Comparison of ENCODE assay signal across 16 cellular contexts in genomic region chr9:137275203-137275936, GRCh38. TPM values are rescaled to one million over a fixed set of nuclear protein-coding genes. Genes with fewer than 3 reads are reported as not detected.
DNase-seq lines count a peak whose midpoint lies in the region; ATAC-seq and TF ChIP-seq lines count a peak whose summit lies in the region.
"Had no signal": no experiment of that assay in that cellular context is flagged by ENCODE, and none has a peak within 500 bp of the region (broad histone marks: within the 10 kb centered on the region; RNA-seq: fewer than 3 reads in every experiment).

No MANE protein-coding gene starts in this region.

- H3K27ac ChIP-seq in RWPE1, result peak overlapping the region; percentile 94

- CTCF ChIA-PET in activated CD8-positive, alpha-beta T cell treated with anti-CD3 and anti-CD28 coated beads, Interleukin-2, amount 10 ng/mL, durations not matched to agents 7 days and 5 days (lab: Charles Lee), result interaction anchor here (1.1 kb wide), 1 partner anchor 11 kb away, joined by 4 read pairs; no protein-coding TSS in a partner anchor
- CTCF ChIA-PET in activated CD8-positive, alpha-beta T cell treated with anti-CD3 and anti-CD28 coated beads for 36 hours (lab: Charles Lee), result no interaction called here
- CTCF ChIA-PET in RWPE1 (lab: Yijun Ruan, JAX), result interaction anchor here (0.7 kb wide), 2 partner anchors 15 to 111 kb away, joined by 4 read pairs; no protein-coding TSS in a partner anchor

- H3K36me3 Mint-ChIP-seq in activated CD8-positive, alpha-beta T cell treated with anti-CD3 and anti-CD28 coated beads, Interleukin-2, amount 10 ng/mL, durations not matched to agents 7 days and 5 days (ENCODE audit: low read depth), result peaks cover 19% of the 10 kb centered on the region
- peaks cover 15% of the 10 kb centered on the region for H3K36me3 Mint-ChIP-seq in activated CD8-positive, alpha-beta T cell treated with anti-CD3 and anti-CD28 coated beads for 36 hours (ENCODE audit: low read depth)
- peaks cover 0 to 5% (median 0%) of the 10 kb centered on the region in 3 donors for H3K36me3 Mint-ChIP-seq in immature natural killer cell
- H3K36me3 Mint-ChIP-seq in stimulated activated memory B cell treated with anti-CD40 and anti-IgM and Interleukin-4, amounts not matched to agents 10 μg/mL and 1 μg/mL and 100 μg/mL, for 72 hours, result peaks cover 10% of the 10 kb centered on the region
- H3K36me3 Mint-ChIP-seq in activated T-cell treated with anti-CD3 and anti-CD28 coated beads, Interleukin-2, amount 50 U/mL, for 24 hours (ENCODE audit: low read depth), result peaks cover 26% of the 10 kb centered on the region

- peak overlapping the region; percentile 50 for H3K27ac Mint-ChIP-seq in activated CD8-positive, alpha-beta T cell treated with anti-CD3 and anti-CD28 coated beads, Interleukin-2, amount 10 ng/mL, durations not matched to agents 7 days and 5 days
- H3K27ac Mint-ChIP-seq in activated CD8-positive, alpha-beta T cell treated with anti-CD3 and anti-CD28 coated beads for 36 hours, result no peak overlapping the region
- peak overlapping the region; percentile 10 to 57 (median 45) for H3K27ac Mint-ChIP-seq in immature natural killer cell
- H3K27ac Mint-ChIP-seq in stimulated activated memory B cell treated with anti-CD40 and anti-IgM and Interleukin-4, amounts not matched to agents 10 μg/mL and 1 μg/mL and 100 μg/mL, for 72 hours, result peak overlapping the region; percentile 96
- no peak overlapping the region for H3K27ac Mint-ChIP-seq in activated T-cell treated with anti-CD3 and anti-CD28 coated beads, Interleukin-2, amount 50 U/mL, for 24 hours

- no peak for DNase-seq in activated CD8-positive, alpha-beta T cell treated with anti-CD3 and anti-CD28 coated beads, Interleukin-2, amount 10 ng/mL, durations not matched to agents 7 days and 5 days
- DNase-seq in activated CD8-positive, alpha-beta T cell treated with anti-CD3 and anti-CD28 coated beads for 36 hours, result no peak
- DNase-seq in RWPE1 (ENCODE audit: low spot score), result no peak
- no peak for DNase-seq in immature natural killer cell
- DNase-seq in SW480 (ENCODE audit: low spot score), result no peak
- no peak for DNase-seq in stimulated activated CD4-positive, alpha-beta T cell treated with anti-CD3 and anti-CD28 coated beads, Interleukin-4, amount 100 ng/mL, for 24 hours
- no peak for DNase-seq in activated T-cell treated with anti-CD3 and anti-CD28 coated beads, Interleukin-2, amount 50 U/mL, for 24 hours
- DNase-seq: activated CD4-positive, alpha-beta T cell treated with anti-CD3 and anti-CD28 coated beads for 1 hour; DND-41; NCI-H1417 treated with DMSO at 0.1 percent for 48 hours; SHP77 treated with DMSO at 0.1 percent for 48 hours had no signal

- no peak overlapping the region for H3K4me3 Mint-ChIP-seq in activated CD8-positive, alpha-beta T cell treated with anti-CD3 and anti-CD28 coated beads, Interleukin-2, amount 10 ng/mL, durations not matched to agents 7 days and 5 days
- no peak overlapping the region for H3K4me3 Mint-ChIP-seq in activated CD8-positive, alpha-beta T cell treated with anti-CD3 and anti-CD28 coated beads for 36 hours
- H3K4me3 Mint-ChIP-seq in immature natural killer cell, result peak overlapping the region in 4 of 5 donors; percentile 1 to 54 (median 22)
- H3K4me3 Mint-ChIP-seq in stimulated activated memory B cell treated with anti-CD40 and anti-IgM and Interleukin-4, amounts not matched to agents 10 μg/mL and 1 μg/mL and 100 μg/mL, for 72 hours, result peak overlapping the region; percentile 55
- no peak overlapping the region for H3K4me3 Mint-ChIP-seq in activated T-cell treated with anti-CD3 and anti-CD28 coated beads, Interleukin-2, amount 50 U/mL, for 24 hours

- POLR2A ChIA-PET in activated CD8-positive, alpha-beta T cell treated with anti-CD3 and anti-CD28 coated beads, Interleukin-2, amount 10 ng/mL, durations not matched to agents 7 days and 5 days (lab: Charles Lee), result no interaction called here
- POLR2A ChIA-PET in activated CD8-positive, alpha-beta T cell treated with anti-CD3 and anti-CD28 coated beads for 36 hours (lab: Charles Lee), result interaction anchor here (1.0 to 1.6 kb wide), 4 partner anchors 10 to 103 kb away, joined by 3 to 8 read pairs (median 4); no protein-coding TSS in a partner anchor
- POLR2A ChIA-PET in RWPE1 (lab: Yijun Ruan, JAX; ENCODE audit: low non-redundant PET), result interaction anchor here (0.7 to 1.0 kb wide), 3 partner anchors 27 to 48 kb away, joined by 3 to 4 read pairs (median 3); partner anchors contain the start of genes NRARP and RNF224

- ATAC-seq in activated CD8-positive, alpha-beta T cell treated with anti-CD3 and anti-CD28 coated beads, Interleukin-2, amount 10 ng/mL, durations not matched to agents 7 days and 5 days, result no peak
- no peak for ATAC-seq in activated CD8-positive, alpha-beta T cell treated with anti-CD3 and anti-CD28 coated beads for 36 hours
- no peak for ATAC-seq in stimulated activated memory B cell treated with anti-CD40 and anti-IgM and Interleukin-4, amounts not matched to agents 10 μg/mL and 1 μg/mL and 100 μg/mL, for 72 hours

- H3K27me3 Mint-ChIP-seq in activated CD8-positive, alpha-beta T cell treated with anti-CD3 and anti-CD28 coated beads, Interleukin-2, amount 10 ng/mL, durations not matched to agents 7 days and 5 days (ENCODE audit: low read depth), result no peaks in the 10 kb centered on the region
- H3K27me3 Mint-ChIP-seq in activated CD8-positive, alpha-beta T cell treated with anti-CD3 and anti-CD28 coated beads for 36 hours, result peaks cover 3% of the 10 kb centered on the region
- H3K27me3 Mint-ChIP-seq in immature natural killer cell (ENCODE audit: low read depth in 3 of 3), result peaks cover 0 to 4% (median 4%) of the 10 kb centered on the region in 3 donors
- H3K27me3 Mint-ChIP-seq in stimulated activated memory B cell treated with anti-CD40 and anti-IgM and Interleukin-4, amounts not matched to agents 10 μg/mL and 1 μg/mL and 100 μg/mL, for 72 hours, result no peaks in the 10 kb centered on the region
- H3K27me3 Mint-ChIP-seq in activated T-cell treated with anti-CD3 and anti-CD28 coated beads, Interleukin-2, amount 50 U/mL, for 24 hours, result peaks cover 9% of the 10 kb centered on the region

- intact Hi-C loops in activated CD8-positive, alpha-beta T cell treated with anti-CD3 and anti-CD28 coated beads for 36 hours (cut with micrococcal nuclease), result no loop called here

- TF ChIP-seq CTCF in activated CD8-positive, alpha-beta T cell treated with anti-CD3 and anti-CD28 coated beads for 36 hours (IDR thresholded peaks at IDR 0.05), result no peak
- no peak for TF ChIP-seq CTCF in RWPE1 (conservative IDR thresholded peaks at IDR 0.05; ENCODE audit: low read depth)

- H3K4me1 Mint-ChIP-seq in activated CD8-positive, alpha-beta T cell treated with anti-CD3 and anti-CD28 coated beads, Interleukin-2, amount 10 ng/mL, durations not matched to agents 7 days and 5 days (ENCODE audit: low read depth), result peaks cover 30% of the 10 kb centered on the region
- peaks cover 19% of the 10 kb centered on the region for H3K4me1 Mint-ChIP-seq in activated CD8-positive, alpha-beta T cell treated with anti-CD3 and anti-CD28 coated beads for 36 hours (ENCODE audit: low read depth)
- H3K4me1 Mint-ChIP-seq in immature natural killer cell, result peaks cover 19 to 28% of the 10 kb centered on the region in 2 donors
- H3K4me1 Mint-ChIP-seq in stimulated activated memory B cell treated with anti-CD40 and anti-IgM and Interleukin-4, amounts not matched to agents 10 μg/mL and 1 μg/mL and 100 μg/mL, for 72 hours, result peaks cover 46% of the 10 kb centered on the region
- H3K4me1 Mint-ChIP-seq in activated T-cell treated with anti-CD3 and anti-CD28 coated beads, Interleukin-2, amount 50 U/mL, for 24 hours (ENCODE audit: low read depth), result peaks cover 22% of the 10 kb centered on the region

- H3K9me3 Mint-ChIP-seq in activated CD8-positive, alpha-beta T cell treated with anti-CD3 and anti-CD28 coated beads, Interleukin-2, amount 10 ng/mL, durations not matched to agents 7 days and 5 days (ENCODE audit: insufficient read depth), result no peaks in the 10 kb centered on the region
- no peaks in the 10 kb centered on the region for H3K9me3 Mint-ChIP-seq in activated CD8-positive, alpha-beta T cell treated with anti-CD3 and anti-CD28 coated beads for 36 hours
- no peaks in the 10 kb centered on the region for H3K9me3 Mint-ChIP-seq in immature natural killer cell
- H3K9me3 Mint-ChIP-seq in stimulated activated memory B cell treated with anti-CD40 and anti-IgM and Interleukin-4, amounts not matched to agents 10 μg/mL and 1 μg/mL and 100 μg/mL, for 72 hours, result no peaks in the 10 kb centered on the region
- no peaks in the 10 kb centered on the region for H3K9me3 Mint-ChIP-seq in activated T-cell treated with anti-CD3 and anti-CD28 coated beads, Interleukin-2, amount 50 U/mL, for 24 hours

RNA-seq across cellular contexts. Expression of gene TOR4A, which starts 2.2 kb away (rescaled TPM):
- total RNA-seq in activated CD8-positive, alpha-beta T cell treated with anti-CD3 and anti-CD28 coated beads, Interleukin-2, amount 10 ng/mL, durations not matched to agents 7 days and 5 days, result 1 to 10 TPM; 6.6 to 7.0 TPM
- total RNA-seq in activated CD8-positive, alpha-beta T cell treated with anti-CD3 and anti-CD28 coated beads for 36 hours, result 1 to 10 TPM; 2.9 to 3.0 TPM
- polyA plus RNA-seq in immature natural killer cell, result 10 to 100 TPM in 1 of 3 donors, 1 to 10 TPM in 2; 4.9 to 13.9 (median 7.2) TPM

RNA-seq across cellular contexts. Expression of gene NELFB, which starts 20.2 kb away (rescaled TPM):
- total RNA-seq in activated CD8-positive, alpha-beta T cell treated with anti-CD3 and anti-CD28 coated beads, Interleukin-2, amount 10 ng/mL, durations not matched to agents 7 days and 5 days, result 10 to 100 TPM; 68.6 to 68.8 TPM
- 10 to 100 TPM; 50.9 to 54.3 TPM for total RNA-seq in activated CD8-positive, alpha-beta T cell treated with anti-CD3 and anti-CD28 coated beads for 36 hours
- polyA plus RNA-seq in immature natural killer cell, result 10 to 100 TPM; 25.0 to 36.8 (median 34.6) TPM

RNA-seq across cellular contexts. Expression of gene STPG3, which starts 24.3 kb away (rescaled TPM):
- total RNA-seq in activated CD8-positive, alpha-beta T cell treated with anti-CD3 and anti-CD28 coated beads, Interleukin-2, amount 10 ng/mL, durations not matched to agents 7 days and 5 days, result not detected
- not detected for total RNA-seq in activated CD8-positive, alpha-beta T cell treated with anti-CD3 and anti-CD28 coated beads for 36 hours
- polyA plus RNA-seq in immature natural killer cell, result not detected
- total RNA-seq: cerebellum, esophagus muscularis mucosa, skeletal muscle tissue, transverse colon had no signal

RNA-seq across cellular contexts. Expression of gene NRARP, which starts 26.7 kb away (rescaled TPM):
- total RNA-seq in activated CD8-positive, alpha-beta T cell treated with anti-CD3 and anti-CD28 coated beads, Interleukin-2, amount 10 ng/mL, durations not matched to agents 7 days and 5 days, result 1 to 10 TPM; 1.4 to 1.5 TPM
- 1 to 10 TPM; 3.3 to 4.4 TPM for total RNA-seq in activated CD8-positive, alpha-beta T cell treated with anti-CD3 and anti-CD28 coated beads for 36 hours
- under 1 TPM in 1 of 3 donors, not detected in 2; 0.14 TPM for polyA plus RNA-seq in immature natural killer cell

RNA-seq across cellular contexts. Expression of gene TUBB4B, which starts 34.3 kb away (rescaled TPM):
- 100 to 1,000 TPM; 417 to 432 TPM for total RNA-seq in activated CD8-positive, alpha-beta T cell treated with anti-CD3 and anti-CD28 coated beads, Interleukin-2, amount 10 ng/mL, durations not matched to agents 7 days and 5 days
- total RNA-seq in activated CD8-positive, alpha-beta T cell treated with anti-CD3 and anti-CD28 coated beads for 36 hours, result 100 to 1,000 TPM; 228 to 230 TPM
- 10 to 100 TPM; 60.8 to 98.2 (median 71.9) TPM for polyA plus RNA-seq in immature natural killer cell

Comparison
In these comparisons a context has a peak if more than half of its experiments do, and no peak if none do; other contexts are left out.
1. H3K27ac Mint-ChIP-seq: peak in activated CD8-positive, alpha-beta T cell treated with anti-CD3 and anti-CD28 coated beads, Interleukin-2, amount 10 ng/mL, durations not matched to agents 7 days and 5 days (single experiment), immature natural killer cell (6 of 6) and stimulated activated memory B cell treated with anti-CD40 and anti-IgM and Interleukin-4, amounts not matched to agents 10 μg/mL and 1 μg/mL and 100 μg/mL, for 72 hours (single experiment); none in activated CD8-positive, alpha-beta T cell treated with anti-CD3 and anti-CD28 coated beads for 36 hours (single experiment) and activated T-cell treated with anti-CD3 and anti-CD28 coated beads, Interleukin-2, amount 50 U/mL, for 24 hours (single experiment).
2. H3K4me3 Mint-ChIP-seq: peak in immature natural killer cell (4 of 5) and stimulated activated memory B cell treated with anti-CD40 and anti-IgM and Interleukin-4, amounts not matched to agents 10 μg/mL and 1 μg/mL and 100 μg/mL, for 72 hours (single experiment); none in activated CD8-positive, alpha-beta T cell treated with anti-CD3 and anti-CD28 coated beads, Interleukin-2, amount 10 ng/mL, durations not matched to agents 7 days and 5 days (single experiment), activated CD8-positive, alpha-beta T cell treated with anti-CD3 and anti-CD28 coated beads for 36 hours (single experiment) and activated T-cell treated with anti-CD3 and anti-CD28 coated beads, Interleukin-2, amount 50 U/mL, for 24 hours (single experiment).